In genomic region chr9:101324245-101324804, GRCh38 we compare ENCODE assay signal across 1 cellular context.
TF ChIP-seq lines count a peak whose summit lies in the region.

No MANE protein-coding gene starts in this region.

TF ChIP-seq in liver, 16 proteins besides CTCF, POLR2A, EP300 and RAD21 (continued from another document):
- TF ChIP-seq, protein P1, sequence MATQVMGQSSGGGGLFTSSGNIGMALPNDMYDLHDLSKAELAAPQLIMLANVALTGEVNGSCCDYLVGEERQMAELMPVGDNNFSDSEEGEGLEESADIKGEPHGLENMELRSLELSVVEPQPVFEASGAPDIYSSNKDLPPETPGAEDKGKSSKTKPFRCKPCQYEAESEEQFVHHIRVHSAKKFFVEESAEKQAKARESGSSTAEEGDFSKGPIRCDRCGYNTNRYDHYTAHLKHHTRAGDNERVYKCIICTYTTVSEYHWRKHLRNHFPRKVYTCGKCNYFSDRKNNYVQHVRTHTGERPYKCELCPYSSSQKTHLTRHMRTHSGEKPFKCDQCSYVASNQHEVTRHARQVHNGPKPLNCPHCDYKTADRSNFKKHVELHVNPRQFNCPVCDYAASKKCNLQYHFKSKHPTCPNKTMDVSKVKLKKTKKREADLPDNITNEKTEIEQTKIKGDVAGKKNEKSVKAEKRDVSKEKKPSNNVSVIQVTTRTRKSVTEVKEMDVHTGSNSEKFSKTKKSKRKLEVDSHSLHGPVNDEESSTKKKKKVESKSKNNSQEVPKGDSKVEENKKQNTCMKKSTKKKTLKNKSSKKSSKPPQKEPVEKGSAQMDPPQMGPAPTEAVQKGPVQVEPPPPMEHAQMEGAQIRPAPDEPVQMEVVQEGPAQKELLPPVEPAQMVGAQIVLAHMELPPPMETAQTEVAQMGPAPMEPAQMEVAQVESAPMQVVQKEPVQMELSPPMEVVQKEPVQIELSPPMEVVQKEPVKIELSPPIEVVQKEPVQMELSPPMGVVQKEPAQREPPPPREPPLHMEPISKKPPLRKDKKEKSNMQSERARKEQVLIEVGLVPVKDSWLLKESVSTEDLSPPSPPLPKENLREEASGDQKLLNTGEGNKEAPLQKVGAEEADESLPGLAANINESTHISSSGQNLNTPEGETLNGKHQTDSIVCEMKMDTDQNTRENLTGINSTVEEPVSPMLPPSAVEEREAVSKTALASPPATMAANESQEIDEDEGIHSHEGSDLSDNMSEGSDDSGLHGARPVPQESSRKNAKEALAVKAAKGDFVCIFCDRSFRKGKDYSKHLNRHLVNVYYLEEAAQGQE (IDR thresholded peaks at IDR 0.05): peak; percentile 27
- peak; percentile 9 to 74 for TF ChIP-seq JUND (IDR thresholded peaks at IDR 0.05)
- TF ChIP-seq GABPA (IDR thresholded peaks at IDR 0.05 in 1 of 2, conservative IDR thresholded peaks at IDR 0.05 in 1 of 2): no peak
- no peak for TF ChIP-seq TAF1 (conservative IDR thresholded peaks at IDR 0.05)
- peak; percentile 71 for TF ChIP-seq HNF4G (IDR thresholded peaks at IDR 0.05)
- no peak for TF ChIP-seq FOXA2 (IDR thresholded peaks at IDR 0.05)
- peak; percentile 68 for TF ChIP-seq SP1 (IDR thresholded peaks at IDR 0.05)
- TF ChIP-seq FOXA1 (IDR thresholded peaks at IDR 0.05): peak; percentile 31
- TF ChIP-seq, protein P2, sequence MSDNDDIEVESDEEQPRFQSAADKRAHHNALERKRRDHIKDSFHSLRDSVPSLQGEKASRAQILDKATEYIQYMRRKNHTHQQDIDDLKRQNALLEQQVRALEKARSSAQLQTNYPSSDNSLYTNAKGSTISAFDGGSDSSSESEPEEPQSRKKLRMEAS (IDR thresholded peaks at IDR 0.05): no peak
- no peak for TF ChIP-seq YY1 (IDR thresholded peaks at IDR 0.05)
- TF ChIP-seq ATF3 (IDR thresholded peaks at IDR 0.05): peak; percentile 15
- TF ChIP-seq RXRA (IDR thresholded peaks at IDR 0.05): peak; percentile 46 to 69
- peak; percentile 35 for TF ChIP-seq ZBTB33 (IDR thresholded peaks at IDR 0.05)
- no peak for TF ChIP-seq NR2F2 (IDR thresholded peaks at IDR 0.05)
- TF ChIP-seq EGR1 (IDR thresholded peaks at IDR 0.05; ENCODE audit: low read depth in 2 of 2): no peak
